Comparison of ENCODE assay signal across 12 cellular contexts in the genomic region with DNA sequence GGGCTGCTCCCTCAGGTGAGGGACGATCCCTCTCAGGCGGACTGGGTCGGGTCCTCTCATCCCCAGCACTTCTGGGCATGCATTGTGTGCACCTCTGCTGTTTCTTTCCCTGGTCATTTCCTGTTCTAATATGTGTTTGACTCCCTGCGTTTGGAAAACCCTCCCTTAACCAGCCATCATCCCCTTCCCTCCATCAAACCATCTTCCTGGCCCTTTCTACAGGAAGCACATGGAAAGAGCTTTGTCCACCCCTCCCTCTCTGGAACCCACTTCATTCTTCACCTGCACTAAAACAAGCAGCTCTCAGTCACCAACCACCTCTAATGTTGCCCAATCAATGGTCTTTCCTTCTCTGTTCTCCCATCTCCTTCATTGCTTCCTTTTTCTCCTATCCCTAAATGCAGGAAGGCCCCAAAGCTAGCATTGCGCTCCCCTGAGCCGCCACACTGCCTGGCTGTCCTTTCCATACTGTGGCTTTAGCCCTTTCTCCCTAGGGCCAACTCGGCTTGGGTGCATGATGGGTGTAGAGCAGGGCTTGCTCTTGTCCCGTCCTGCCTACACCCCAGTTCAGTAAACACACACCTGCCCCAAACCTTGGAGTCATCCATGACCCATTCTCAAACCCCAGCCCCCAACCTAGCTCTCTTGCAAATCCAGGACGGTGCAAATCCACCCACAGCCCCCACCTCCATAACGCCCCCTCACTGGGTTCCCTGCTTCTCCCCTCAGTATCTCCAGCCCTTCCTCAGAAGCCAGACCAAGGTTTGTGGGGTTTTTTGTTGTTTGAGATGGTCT. TPM values are rescaled to one million over a fixed set of nuclear protein-coding genes. Genes with fewer than 3 reads are reported as not detected.
A peak's percentile ranks its signal among the peaks of the same experiment; 100 is the strongest.
DNase-seq lines count a peak whose midpoint lies in the region; ATAC-seq and TF ChIP-seq lines count a peak whose summit lies in the region.
"Had no signal": no experiment of that assay in that cellular context is flagged by ENCODE, and none has a peak within 500 bp of the region (broad histone marks: within the 10 kb centered on the region; RNA-seq: fewer than 3 reads in every experiment).

No MANE protein-coding gene starts in this region.

- peak overlapping the region; percentile 42 for H3K27ac Mint-ChIP-seq in central memory CD8-positive, alpha-beta T cell (ENCODE audit: low read depth)

- peaks cover 14% of the 10 kb centered on the region for H3K27me3 Mint-ChIP-seq in central memory CD8-positive, alpha-beta T cell

- peaks cover 55% of the 10 kb centered on the region for H3K36me3 Mint-ChIP-seq in central memory CD8-positive, alpha-beta T cell (ENCODE audit: insufficient read depth)

- H3K4me3 Mint-ChIP-seq in central memory CD8-positive, alpha-beta T cell: no peak overlapping the region

- H3K4me3 ChIP-seq in testis: no peak overlapping the region

- DNase-seq in activated T-cell treated with anti-CD3 and anti-CD28 coated beads, Interleukin-2, amount 50 U/mL, for 48 hours: peak; percentile 49 to 51
- no peak for DNase-seq in activated T-cell treated with anti-CD3 and anti-CD28 coated beads, Interleukin-2, amount 50 U/mL, for 1 hour
- peak; percentile 37 for DNase-seq in OCI-M1 (lab: John Stamatoyannopoulos, UW)
- no peak for DNase-seq in central memory CD8-positive, alpha-beta T cell (ENCODE audit: low spot score in 2 of 2)
- DNase-seq in retina: peak; percentile 11
- DNase-seq in NCI-H524 (lab: John Stamatoyannopoulos, UW): no peak
- DNase-seq in NCI-H2081 treated with DMSO at 0.1 percent for 48 hours (lab: John Stamatoyannopoulos, UW): no peak
- DNase-seq in testis: no peak
- DNase-seq: AML-193; NCI-H446; stimulated activated CD4-positive, alpha-beta T cell treated with anti-CD3 and anti-CD28 coated beads, Interleukin-1b, Interleukin-23, amount 100 ng/mL, for 48 hours; SW 1271 had no signal

- intact Hi-C loops in testis (cut with DNase I; ENCODE audit: low total_unique reads): no loop called here

- peaks cover 27% of the 10 kb centered on the region for H3K4me1 Mint-ChIP-seq in central memory CD8-positive, alpha-beta T cell

- no peaks in the 10 kb centered on the region for H3K27me3 ChIP-seq in testis

- peaks cover 7% of the 10 kb centered on the region for H3K4me1 ChIP-seq in testis

- WGBS in testis, 2 donors: 76 to 78% methylated on average over 10 of the region's 10 CpGs

- no peak overlapping the region for H3K27ac ChIP-seq in testis

- no peak for TF ChIP-seq POLR2A in testis (IDR thresholded peaks at IDR 0.05)

- ATAC-seq in central memory CD8-positive, alpha-beta T cell (replicated peaks; ENCODE audit: extremely low read depth, poor library complexity, severe bottlenecking): no peak

- no peaks in the 10 kb centered on the region for H3K9me3 ChIP-seq in testis

- H3K9me3 Mint-ChIP-seq in central memory CD8-positive, alpha-beta T cell: no peaks in the 10 kb centered on the region

- TF ChIP-seq CTCF in testis (IDR thresholded peaks at IDR 0.05): no peak

- no peaks in the 10 kb centered on the region for H3K36me3 ChIP-seq in testis (ENCODE audit: low read depth, missing control alignments)

RNA-seq across cellular contexts. Expression of gene GAS2L1, which starts 5.4 kb away (rescaled TPM):
- total RNA-seq in testis: 100 to 1,000 TPM; 191 to 197 TPM
- 84.9 TPM for polyA plus RNA-seq in testis (ENCODE audit: insufficient read depth, low read depth, low replicate concordance)

RNA-seq across cellular contexts. Expression of gene RASL10A, which starts 14.5 kb away (rescaled TPM):
- 10 to 100 TPM in 1 of 2 donors, 1 to 10 TPM in 1; 7.1 to 10.4 TPM for total RNA-seq in testis
- polyA plus RNA-seq in testis (ENCODE audit: insufficient read depth, low read depth, low replicate concordance): 2.2 TPM

RNA-seq across cellular contexts. Expression of gene EWSR1, which starts 32.9 kb away (rescaled TPM):
- 100 to 1,000 TPM; 286 to 336 TPM for total RNA-seq in testis
- 451 TPM for polyA plus RNA-seq in testis (ENCODE audit: insufficient read depth, low read depth, low replicate concordance)

RNA-seq across cellular contexts. Expression of gene RHBDD3, which starts 33.2 kb away (rescaled TPM):
- 10 to 100 TPM; 66.8 to 99.2 TPM for total RNA-seq in testis
- 55.1 TPM for polyA plus RNA-seq in testis (ENCODE audit: insufficient read depth, low read depth, low replicate concordance)

Comparison
In these comparisons a context has a peak if more than half of its experiments do, and no peak if none do; other contexts are left out.
1. DNase-seq: peak in activated T-cell treated with anti-CD3 and anti-CD28 coated beads, Interleukin-2, amount 50 U/mL, for 48 hours (2 of 2), OCI-M1 (single experiment) and retina (single experiment); none in activated T-cell treated with anti-CD3 and anti-CD28 coated beads, Interleukin-2, amount 50 U/mL, for 1 hour (single experiment), central memory CD8-positive, alpha-beta T cell (0 of 2), NCI-H524 (0 of 2), NCI-H2081 treated with DMSO at 0.1 percent for 48 hours (single experiment) and testis (single experiment).